13 cellular contexts compared by ENCODE assay signal in genomic region chr6:2850480-2851150, GRCh38. TPM values are rescaled to one million over a fixed set of nuclear protein-coding genes. Genes with fewer than 3 reads are reported as not detected.
DNase-seq lines count a peak whose midpoint lies in the region; ATAC-seq, FAIRE-seq and TF ChIP-seq lines count a peak whose summit lies in the region.
"Had no signal": no experiment of that assay in that cellular context is flagged by ENCODE, and none has a peak within 500 bp of the region (broad histone marks: within the 10 kb centered on the region; RNA-seq: fewer than 3 reads in every experiment).

No MANE protein-coding gene starts in this region.

- H3K4me3 Mint-ChIP-seq in activated B cell treated with CpG ODN at 0.5 μM for 24 hours = no peak overlapping the region

- H4K20me1 ChIP-seq in keratinocyte (ENCODE audit: control insufficient read depth, extremely low read depth, insufficient read depth, low read length) = no peaks in the 10 kb centered on the region
- H4K20me1 ChIP-seq: BLaER1 had no signal

- H3K9me3 ChIP-seq in right atrium auricular region (no peaks in the 10 kb centered on the region), keratinocyte (ENCODE audit: control insufficient read depth, low read depth, low read length) (no peaks in the 10 kb centered on the region), aorta (ENCODE audit: control insufficient read depth, low read length) (no peaks in the 10 kb centered on the region)
- H3K9me3 ChIP-seq: BLaER1 had no signal

- peaks cover 9% of the 10 kb centered on the region for H3K36me3 Mint-ChIP-seq in activated B cell treated with CpG ODN at 0.5 μM for 24 hours (ENCODE audit: low read depth)

- H3K27ac Mint-ChIP-seq in activated B cell treated with CpG ODN at 0.5 μM for 24 hours = peak overlapping the region; percentile 61

- H3K9me1 ChIP-seq in keratinocyte (ENCODE audit: control insufficient read depth, extremely low read depth, insufficient read depth, low read length) = no peaks in the 10 kb centered on the region

- dilution Hi-C loops in keratinocyte (cut with MboI; ENCODE audit: extremely low pct_ligation_motif_present, low sequenced_read_pairs) = no loop called here

- no peaks in the 10 kb centered on the region for H3K27me3 ChIP-seq in right atrium auricular region
- H3K27me3 ChIP-seq in keratinocyte (ENCODE audit: control insufficient read depth, extremely low read depth, insufficient read depth, low read length) = no peaks in the 10 kb centered on the region
- no peaks in the 10 kb centered on the region for H3K27me3 ChIP-seq in aorta (ENCODE audit: control insufficient read depth in 1 of 2, insufficient read depth in 2 of 2, low read length in 1 of 2)
- H3K27me3 ChIP-seq: BLaER1 had no signal

- no peak for DNase-seq in right atrium auricular region (ENCODE audit: low spot score)
- no peak for DNase-seq in Right ventricle myocardium inferior (ENCODE audit: missing footprints)
- DNase-seq in activated B cell treated with CpG ODN at 0.5 μM for 24 hours = no peak
- no peak for DNase-seq in keratinocyte (ENCODE audit: low read depth, low spot score)
- no peak for DNase-seq in aorta
- no peak for DNase-seq in NCI-H1436 (lab: John Stamatoyannopoulos, UW)
- DNase-seq: activated gamma-delta T cell, mammary epithelial cell, NCI-H446 had no signal

- no peak overlapping the region for H3K4me2 ChIP-seq in keratinocyte (ENCODE audit: control insufficient read depth, extremely low read depth, insufficient read depth, low read depth, low read length)
- H3K4me2 ChIP-seq: BLaER1 had no signal

- H3K79me2 ChIP-seq in keratinocyte (ENCODE audit: control insufficient read depth, insufficient read depth, low read length) = no peaks in the 10 kb centered on the region

- no peak overlapping the region for H3K9ac ChIP-seq in keratinocyte (ENCODE audit: control insufficient read depth, extremely low read depth, insufficient read depth, low read length)
- H3K9ac ChIP-seq: BLaER1 had no signal

- ATAC-seq in Right ventricle myocardium inferior = no peak
- no peak for ATAC-seq in activated B cell treated with CpG ODN at 0.5 μM for 24 hours (ENCODE audit: low read depth)
- ATAC-seq in aorta (ENCODE audit: low FRiP score) = no peak
- ATAC-seq in GM21390 (IDR thresholded peaks at IDR 0.05; ENCODE audit: unreplicated experiment) = no peak
- ATAC-seq in HG03039 (IDR thresholded peaks at IDR 0.05; ENCODE audit: unreplicated experiment) = no peak

- H3K27ac ChIP-seq in right atrium auricular region (peak overlapping the region; percentile 43 to 53), keratinocyte (ENCODE audit: control insufficient read depth, insufficient read depth, low read length) (no peak overlapping the region), aorta (ENCODE audit: low read depth in 1 of 2, low read length in 2 of 2) (peak overlapping the region; percentile 47 to 88)
- H3K27ac ChIP-seq: BLaER1 had no signal

- no peak for FAIRE-seq in keratinocyte (lab: Jason Lieb, UNC)
- FAIRE-seq: H54 had no signal

- POLR2A ChIA-PET in activated B cell treated with CpG ODN at 0.5 μM for 24 hours (lab: Charles Lee) = interaction anchor here (0.7 to 7.6 kb wide), 12 partner anchors 6 to 149 kb away, joined by 3 to 126 read pairs (median 8); partner anchors contain the start of genes NQO2, SERPINB1 and SERPINB9

- H3K4me3 ChIP-seq in right atrium auricular region (no peak overlapping the region), keratinocyte (ENCODE audit: control insufficient read depth in 2 of 3, extremely low read depth in 1 of 3, insufficient read depth in 2 of 3, low read depth in 1 of 3, low read length in 3 of 3) (no peak overlapping the region), aorta (ENCODE audit: low read length in 2 of 2) (no peak overlapping the region)
- H3K4me3 ChIP-seq: BLaER1 had no signal

- no peak for TF ChIP-seq CTCF in right atrium auricular region (IDR thresholded peaks at IDR 0.05)
- no peak for TF ChIP-seq CTCF in activated B cell treated with CpG ODN at 0.5 μM for 24 hours (IDR thresholded peaks at IDR 0.05)
- no peak for TF ChIP-seq CTCF in keratinocyte (optimal IDR thresholded peaks at IDR 0.05 in 1 of 3, IDR thresholded peaks at IDR 0.05 in 1 of 3, conservative IDR thresholded peaks at IDR 0.05 in 1 of 3; ENCODE audit: extremely low read depth in 1 of 3, insufficient read depth in 2 of 3, low read length in 3 of 3)

- peaks cover 0 to 47% of the 10 kb centered on the region in 2 donors for H3K4me1 ChIP-seq in right atrium auricular region
- H3K4me1 ChIP-seq in keratinocyte (ENCODE audit: control insufficient read depth, extremely low read depth, insufficient read depth, low read length) = peaks cover 17% of the 10 kb centered on the region
- H3K4me1 ChIP-seq in aorta (ENCODE audit: control insufficient read depth in 1 of 2, insufficient read depth in 2 of 2, low read length in 2 of 2) = no peaks in the 10 kb centered on the region

- H3K9me3 Mint-ChIP-seq in activated B cell treated with CpG ODN at 0.5 μM for 24 hours = peaks cover 9% of the 10 kb centered on the region

- intact Hi-C loops in Right ventricle myocardium inferior (cut with DNase I) = no loop called here
- intact Hi-C loops in activated B cell treated with CpG ODN at 0.5 μM for 24 hours (cut with micrococcal nuclease) = no loop called here
- intact Hi-C loops in aorta (cut with DNase I) = no loop called here

- H2AFZ ChIP-seq in keratinocyte (ENCODE audit: control insufficient read depth, low read length) = peak overlapping the region; percentile 61

- H3K36me3 ChIP-seq in right atrium auricular region (no peaks in the 10 kb centered on the region), keratinocyte (ENCODE audit: control insufficient read depth in 2 of 2, extremely low read depth in 1 of 2, insufficient read depth in 2 of 2, low read length in 2 of 2) (no peaks in the 10 kb centered on the region), aorta (ENCODE audit: control insufficient read depth in 1 of 2, insufficient read depth in 2 of 2, low read length in 1 of 2) (no peaks in the 10 kb centered on the region)
- H3K36me3 ChIP-seq: BLaER1 had no signal

- CTCF ChIA-PET in activated B cell treated with CpG ODN at 0.5 μM for 24 hours (lab: Charles Lee) = interaction anchor here (1.3 to 6.3 kb wide), 4 partner anchors 61 to 85 kb away, joined by 3 to 100 read pairs (median 7); partner anchors contain the start of gene WRNIP1

- WGBS in aorta, 2 donors = 6 to 7% methylated on average over 5 of the region's 5 CpGs

- peaks cover 77% of the 10 kb centered on the region for H3K4me1 Mint-ChIP-seq in activated B cell treated with CpG ODN at 0.5 μM for 24 hours

- H3K27me3 Mint-ChIP-seq in activated B cell treated with CpG ODN at 0.5 μM for 24 hours = no peaks in the 10 kb centered on the region

RNA-seq across cellular contexts. Expression of gene SERPINB1, which starts 9.0 kb away (rescaled TPM):
- 10 to 100 TPM; 26.6 to 27.3 TPM for total RNA-seq in right atrium auricular region
- 27.5 TPM for total RNA-seq in Right ventricle myocardium inferior
- 59.9 and 60.5 TPM in 2 replicates for total RNA-seq in activated B cell treated with CpG ODN at 0.5 μM for 24 hours
- polyA plus RNA-seq in keratinocyte = 38.4 to 76.0 TPM (median 71.9 TPM) in 3 replicates
- 13.5 TPM for polyA plus RNA-seq in keratinocyte (2011; ENCODE audit: low read depth)
- 46.9 and 80.2 TPM in 2 replicates for polyA plus RNA-seq in keratinocyte (2011; cell fraction: cytosol; rRNA removed)
- polyA plus RNA-seq in keratinocyte (2011; cell fraction: nucleus; rRNA removed) = 31.5 and 46.9 TPM in 2 replicates
- polyA plus RNA-seq in keratinocyte (2012; ENCODE audit: low replicate concordance) = 8.0 and 64.9 TPM in 2 replicates
- polyA minus RNA-seq in keratinocyte = 9.1 to 34.9 TPM (median 24.7 TPM) in 3 replicates
- polyA minus RNA-seq in keratinocyte (2011; cell fraction: cytosol; rRNA and poly(A)+ RNA removed) = 33.0 TPM
- polyA minus RNA-seq in keratinocyte (2011; cell fraction: nucleus; rRNA and poly(A)+ RNA removed) = 11.6 and 16.4 TPM in 2 replicates
- 10 to 100 TPM; 42.8 to 46.6 TPM for total RNA-seq in aorta
- 10 to 100 TPM; 30.2 to 59.5 TPM for polyA plus RNA-seq in aorta

RNA-seq across cellular contexts. Expression of gene SERPINB9, which starts 52.5 kb away (rescaled TPM):
- total RNA-seq in right atrium auricular region (10 to 100 TPM; 11.2 to 17.5 TPM), Right ventricle myocardium inferior (3.2 TPM), activated B cell treated with CpG ODN at 0.5 μM for 24 hours (142 and 149 TPM in 2 replicates), aorta (10 to 100 TPM; 11.5 to 14.5 TPM)
- polyA plus RNA-seq in keratinocyte (0.20 to 0.39 TPM (median 0.32 TPM) in 3 replicates), aorta (1 to 10 TPM; 4.9 to 5.4 TPM)
- polyA plus RNA-seq in keratinocyte (2011; ENCODE audit: low read depth) = 0.12 TPM
- polyA plus RNA-seq in keratinocyte (2011; cell fraction: cytosol; rRNA removed) = 0.16 and 0.30 TPM in 2 replicates
- polyA plus RNA-seq in keratinocyte (2011; cell fraction: nucleus; rRNA removed) = 0.23 and 0.31 TPM in 2 replicates
- polyA plus RNA-seq in keratinocyte (2012; ENCODE audit: low replicate concordance) = 0.14 and 0.37 TPM in 2 replicates
- 0.46 to 0.56 TPM (median 0.48 TPM) in 3 replicates for polyA minus RNA-seq in keratinocyte
- not detected for polyA minus RNA-seq in keratinocyte (2011; cell fraction: cytosol; rRNA and poly(A)+ RNA removed)
- polyA minus RNA-seq in keratinocyte (2011; cell fraction: nucleus; rRNA and poly(A)+ RNA removed) = 0.39 TPM in 1 of 2 replicates, not detected in the other
